In the genomic region with DNA sequence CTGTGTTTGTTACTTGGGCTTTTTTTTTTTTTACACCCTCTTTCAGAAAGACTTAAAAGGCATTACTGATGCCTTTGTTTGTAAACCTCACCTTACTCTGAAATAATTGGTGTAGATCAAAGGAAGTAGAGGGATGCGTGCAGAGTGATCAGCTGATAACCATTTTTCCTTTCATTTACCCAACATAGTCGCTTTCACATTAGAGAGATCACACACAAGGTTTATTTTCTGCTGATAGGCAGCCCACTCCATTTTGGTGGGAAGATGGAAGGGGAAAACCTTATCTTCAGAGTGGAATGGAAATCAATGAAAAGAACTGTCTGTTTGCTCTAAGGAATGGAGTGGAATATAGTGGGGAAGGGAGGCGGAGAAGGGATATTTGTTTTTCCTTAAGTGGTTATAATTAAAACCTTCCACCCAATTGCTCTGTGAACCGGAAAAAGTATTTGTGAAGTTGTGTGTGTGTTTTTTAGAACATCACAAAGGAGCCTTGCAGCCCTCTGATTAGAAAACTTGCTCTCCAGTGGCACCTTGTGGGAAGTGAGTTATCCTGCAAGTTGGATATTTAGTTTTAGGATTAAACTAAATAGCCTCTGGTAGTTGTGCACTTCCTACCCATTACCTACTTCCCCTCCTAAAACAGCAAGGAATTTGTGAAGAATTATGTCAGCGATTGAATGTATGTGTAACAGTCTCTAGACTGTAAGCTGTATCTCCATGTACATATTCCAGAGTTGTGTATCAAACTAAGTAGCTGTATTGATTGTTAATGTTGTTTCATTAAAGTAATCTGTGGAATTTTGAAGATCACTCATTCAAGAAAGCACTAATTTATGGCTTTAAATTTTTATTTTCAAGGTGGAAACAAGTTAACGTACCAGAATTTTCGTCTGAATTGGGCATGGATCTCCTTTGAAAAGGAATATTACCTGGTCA, we compare ENCODE assay signal across 9 cellular contexts.
DNase-seq lines count a peak whose midpoint lies in the region; ATAC-seq and TF ChIP-seq lines count a peak whose summit lies in the region.
"Had no signal": no experiment of that assay in that cellular context is flagged by ENCODE, and none has a peak within 500 bp of the region (broad histone marks: within the 10 kb centered on the region; RNA-seq: fewer than 3 reads in every experiment).

No MANE protein-coding gene starts in this region.

- no CpG with 5 or more reads among the region's 7 CpGs for WGBS in trophoblast cell (ENCODE audit: extremely low coverage, insufficient coverage, insufficient read length)

- H3K27me3 ChIP-seq in Panc1 (ENCODE audit: control insufficient read depth, insufficient read depth, low read length) (no peaks in the 10 kb centered on the region), trophoblast cell (ENCODE audit: insufficient read depth, low read length) (no peaks in the 10 kb centered on the region)
- H3K27me3 ChIP-seq: neutrophil had no signal

- no peak overlapping the region for H3K4ac ChIP-seq in trophoblast cell (ENCODE audit: low read depth, low read length)

- H3K14ac ChIP-seq in trophoblast cell (ENCODE audit: low read length), result no peak overlapping the region

- no peak overlapping the region for H3K9ac ChIP-seq in trophoblast cell (ENCODE audit: low read length)

- H4K12ac ChIP-seq in trophoblast cell (ENCODE audit: low read depth, low read length), result no peak overlapping the region

- no TSS peak for BruUV-seq in Panc1 (replicated peaks; lab: Mats Ljungman, UMichigan)

- CTCF ChIA-PET in Panc1 (lab: Charles Lee), result interaction anchor here (0.6 kb wide), 1 partner anchor 112 kb away, joined by 3 read pairs; no protein-coding TSS in a partner anchor

- H3K36me3 ChIP-seq in Panc1 (ENCODE audit: control insufficient read depth, insufficient read depth, low read length) (no peaks in the 10 kb centered on the region), trophoblast cell (ENCODE audit: control insufficient read depth in 1 of 2, insufficient read depth in 2 of 2, low read length in 2 of 2) (peaks cover 8 to 9% of the 10 kb centered on the region in 2 experiments)
- H3K36me3 ChIP-seq: neutrophil had no signal

- no peak overlapping the region for H3K18ac ChIP-seq in trophoblast cell (ENCODE audit: low read length)

- POLR2A ChIA-PET in Panc1 (lab: Charles Lee), result interaction anchor here (0.7 kb wide), 1 partner anchor 86 kb away, joined by 3 read pairs; no protein-coding TSS in a partner anchor

- H4K91ac ChIP-seq in trophoblast cell (ENCODE audit: low read depth, low read length), result no peak overlapping the region

- ATAC-seq in Panc1 (no peak), HG03095 (IDR thresholded peaks at IDR 0.05; ENCODE audit: unreplicated experiment) (no peak)

- intact Hi-C loops in Panc1 (cut with micrococcal nuclease; ENCODE audit: unreplicated experiment), result loop anchor here (2.0 kb wide), 1 partner anchor 77 kb away; a partner anchor contains a TSS

- no peak overlapping the region for H3K23ac ChIP-seq in trophoblast cell (ENCODE audit: low read length)

- H3K4me2 ChIP-seq in trophoblast cell (ENCODE audit: low read length), result peak overlapping the region; percentile 36

- DNase-seq in DMS153 treated with DMSO at 0.1 percent for 48 hours (lab: John Stamatoyannopoulos, UW; ENCODE audit: unreplicated experiment), result peak; percentile 41
- peak; percentile 10 for DNase-seq in HFF-Myc (ENCODE audit: extremely low read depth, low read depth)
- DNase-seq in Panc1 (ENCODE audit: low read depth, low spot score), result no peak
- DNase-seq in fibroblast of mammary gland (ENCODE audit: low read depth), result peak; percentile 43
- peak; percentile 17 to 63 for DNase-seq in trophoblast cell
- no peak for DNase-seq in activated CD4-positive, CD25-positive, alpha-beta regulatory T cell (lab: John Stamatoyannopoulos, UW)
- no peak for DNase-seq in MV-4-11 (lab: John Stamatoyannopoulos, UW)

- H3K27ac ChIP-seq in Panc1 (ENCODE audit: low read length) (no peak overlapping the region), trophoblast cell (ENCODE audit: low read depth, low read length) (peak overlapping the region; percentile 21)
- H3K27ac ChIP-seq: neutrophil had no signal

- H3K79me1 ChIP-seq in trophoblast cell (ENCODE audit: low read length), result peaks cover 1% of the 10 kb centered on the region

- TF ChIP-seq CTCF in HFF-Myc (IDR thresholded peaks at IDR 0.05; ENCODE audit: low read depth, low read length, missing control alignments) (peak; percentile 43), Panc1 (IDR thresholded peaks at IDR 0.05) (peak; percentile 51; the same call in 1 of the 2 replicates), fibroblast of mammary gland (conservative IDR thresholded peaks at IDR 0.05; ENCODE audit: control insufficient read depth, insufficient read depth, low read depth, low read length) (peak; percentile 60)

- H2AFZ ChIP-seq in trophoblast cell (ENCODE audit: insufficient read depth, low read length, poor library complexity), result no peak overlapping the region

- H3K4me3 ChIP-seq in HFF-Myc (replicated peaks; ENCODE audit: low read depth, low read length) (no peak overlapping the region), Panc1 (ENCODE audit: low read depth in 2 of 2, low read length in 2 of 2) (no peak overlapping the region), fibroblast of mammary gland (ENCODE audit: control insufficient read depth, low read depth, low read length) (no peak overlapping the region), trophoblast cell (ENCODE audit: low read depth, low read length) (no peak overlapping the region)

- no peak overlapping the region for H2BK5ac ChIP-seq in trophoblast cell (ENCODE audit: low read depth, low read length, poor library complexity)

- H2BK120ac ChIP-seq in trophoblast cell (ENCODE audit: insufficient read depth, low read length, poor library complexity), result peak overlapping the region; percentile 22

- H3K9me3 ChIP-seq in Panc1 (ENCODE audit: control insufficient read depth, insufficient read depth, low read depth, low read length), result no peaks in the 10 kb centered on the region
- H3K9me3 ChIP-seq in trophoblast cell (ENCODE audit: insufficient read depth, low read depth, low read length), result no peaks in the 10 kb centered on the region
- H3K9me3 ChIP-seq: neutrophil had no signal

- no peak overlapping the region for H4K8ac ChIP-seq in trophoblast cell (ENCODE audit: low read depth, low read length)

- H2BK12ac ChIP-seq in trophoblast cell (ENCODE audit: low read length), result no peak overlapping the region

- H3K4me1 ChIP-seq in Panc1 (ENCODE audit: control insufficient read depth, insufficient read depth, low read length), result no peaks in the 10 kb centered on the region
- H3K4me1 ChIP-seq in trophoblast cell (ENCODE audit: control insufficient read depth in 1 of 2, insufficient read depth in 2 of 2, low read length in 2 of 2), result no peaks in the 10 kb centered on the region

- H2AK5ac ChIP-seq in trophoblast cell (ENCODE audit: low read length), result no peak overlapping the region

- no peaks in the 10 kb centered on the region for H3K79me2 ChIP-seq in trophoblast cell (ENCODE audit: control insufficient read depth, insufficient read depth, low read length, poor library complexity)

- in situ Hi-C loops in Panc1 (cut with HindIII; ENCODE audit: low pct_unique_long_range_greater_than_20kb, low sequenced_read_pairs), result no loop called here

Comparison
In these comparisons a context has a peak if more than half of its experiments do, and no peak if none do; other contexts are left out.
1. DNase-seq: peak in DMS153 treated with DMSO at 0.1 percent for 48 hours (single experiment), HFF-Myc (single experiment), fibroblast of mammary gland (single experiment) and trophoblast cell (2 of 2); none in Panc1 (single experiment), activated CD4-positive, CD25-positive, alpha-beta regulatory T cell (0 of 4) and MV-4-11 (single experiment).
2. Peak in every context shown above with its lines, with median percentiles within 50 percentile points of each other: CTCF ChIP-seq.